In the genomic region with DNA sequence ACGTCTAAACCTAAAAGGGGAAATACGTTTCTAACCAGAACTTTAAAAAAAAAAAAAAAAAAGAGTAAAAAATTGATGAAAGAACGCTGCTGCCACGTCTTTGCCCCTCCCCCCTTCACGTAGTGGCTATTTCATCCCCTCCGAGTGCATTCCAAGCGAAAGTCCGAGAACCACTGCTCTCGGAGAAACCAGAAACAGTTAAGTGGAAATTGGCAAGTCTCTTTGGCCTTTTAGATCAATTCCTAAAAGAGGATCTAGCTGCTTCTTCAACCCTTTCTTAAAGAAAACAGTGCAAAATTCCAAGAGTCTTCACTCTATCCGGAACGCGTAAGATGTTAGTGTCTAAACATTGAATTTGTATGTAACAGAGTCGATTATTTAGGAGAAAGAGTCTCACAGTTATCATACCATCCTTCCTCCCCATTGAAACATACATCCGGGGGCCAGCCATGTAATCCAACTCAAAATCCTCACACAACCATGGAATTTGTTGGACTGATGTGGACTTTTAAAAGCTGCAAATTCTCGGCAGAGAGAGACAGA, we compare ENCODE assay signal across 8 cellular contexts. TPM values are rescaled to one million over a fixed set of nuclear protein-coding genes. Genes with fewer than 3 reads are reported as not detected.
DNase-seq lines count a peak whose midpoint lies in the region; ATAC-seq and TF ChIP-seq lines count a peak whose summit lies in the region.

No MANE protein-coding gene starts in this region.

- no peak for TF ChIP-seq CTCF in BJ (IDR thresholded peaks at IDR 0.05; ENCODE audit: insufficient read depth, low read depth, low read length)
- TF ChIP-seq CTCF in right atrium auricular region (IDR thresholded peaks at IDR 0.05): no peak

- H3K27ac ChIP-seq in SJSA1 (peak overlapping the region; percentile 51), right atrium auricular region (peak overlapping the region; percentile 96 to 98)

- H3K9me3 ChIP-seq in SJSA1 (replicated peaks) (no peaks in the 10 kb centered on the region), right atrium auricular region (no peaks in the 10 kb centered on the region)

- no peak for ATAC-seq in HG03095 (IDR thresholded peaks at IDR 0.05; ENCODE audit: unreplicated experiment)

- H3K36me3 ChIP-seq in BJ (ENCODE audit: control insufficient read depth, insufficient read depth, low read length) (no peaks in the 10 kb centered on the region), SJSA1 (no peaks in the 10 kb centered on the region), right atrium auricular region (no peaks in the 10 kb centered on the region)

- H3K27me3 ChIP-seq in BJ (ENCODE audit: control insufficient read depth, insufficient read depth, low read length): no peaks in the 10 kb centered on the region
- H3K27me3 ChIP-seq in SJSA1 (replicated peaks): no peaks in the 10 kb centered on the region
- no peaks in the 10 kb centered on the region for H3K27me3 ChIP-seq in right atrium auricular region

- CTCF ChIA-PET in BJ (lab: Yijun Ruan, JAX): interaction anchor here (1.0 to 1.8 kb wide), 6 partner anchors 11 to 73 kb away, joined by 3 to 7 read pairs (median 4); partner anchors contain the start of genes ECD and FAM149B1
- CTCF ChIA-PET in HEK293T (lab: Yijun Ruan, JAX): interaction anchor here (0.7 to 2.4 kb wide), 3 partner anchors 12 to 61 kb away, joined by 3 to 7 read pairs (median 3); partner anchors contain the start of gene NUDT13

- POLR2A ChIA-PET in BJ (lab: Charles Lee) (interaction anchor here (0.6 to 1.6 kb wide), 5 partner anchors 8 to 1199 kb away, joined by 4 to 14 read pairs (median 9); no protein-coding TSS in a partner anchor), HEK293T (lab: Yijun Ruan, JAX) (interaction anchor here (0.8 to 6.6 kb wide), 7 partner anchors 12 to 741 kb away, joined by 3 to 61 read pairs (median 7); partner anchors contain the start of genes DNAJB12, DNAJC9, ECD and FAM149B1)

- no peak for DNase-seq in BJ (ENCODE audit: low read depth)
- DNase-seq in HEK293T (ENCODE audit: extremely low spot score): peak; percentile 33
- peak; percentile 72 to 76 for DNase-seq in SJSA1 (ENCODE audit: low read depth in 1 of 2, low spot score in 2 of 2)
- peak in 32 of 56 donors; percentile 1 to 52 (median 18) for DNase-seq in amygdala (lab: John Stamatoyannopoulos, UW)
- no peak for DNase-seq in right atrium auricular region (ENCODE audit: low spot score)
- peak; percentile 59 for DNase-seq in putamen (ENCODE audit: low spot score)
- no peak for DNase-seq in NCI-H187 treated with DMSO at 0.1 percent for 48 hours (lab: John Stamatoyannopoulos, UW)

- H3K4me1 ChIP-seq in SJSA1 (replicated peaks): peaks cover 7% of the 10 kb centered on the region
- peaks cover 0 to 26% of the 10 kb centered on the region in 2 donors for H3K4me1 ChIP-seq in right atrium auricular region

- H3K4me3 ChIP-seq in BJ (ENCODE audit: low read depth, low read length) (peak overlapping the region; percentile 72), SJSA1 (peak overlapping the region; percentile 65), right atrium auricular region (peak overlapping the region; percentile 67 to 92)

TF ChIP-seq in HEK293T, 16 proteins besides CTCF, POLR2A, EP300 and RAD21:
- TF ChIP-seq PKNOX1 (IDR thresholded peaks at IDR 0.05) (no peak), ZNF384 (IDR thresholded peaks at IDR 0.05) (peak; percentile 90), FOXM1 (IDR thresholded peaks at IDR 0.05; ENCODE audit: borderline replicate concordance) (no peak)
TF ChIP-seq in HEK293T: peak in this region for 1.

RNA-seq across cellular contexts. Expression of gene P4HA1, which starts 1.1 kb away (rescaled TPM):
- polyA plus RNA-seq in BJ (2011; rRNA removed): 91.7 and 260 TPM in 2 replicates
- 47.9 and 58.2 TPM in 2 replicates for polyA minus RNA-seq in BJ (2011; rRNA and poly(A)+ RNA removed)
- 100 and 103 TPM in 2 replicates for total RNA-seq in SJSA1 (2014; rRNA removed; shearing (Covaris generic))
- 10 to 100 TPM; 29.5 to 45.4 TPM for total RNA-seq in right atrium auricular region

RNA-seq across cellular contexts. Expression of gene NUDT13, which starts 14.7 kb away (rescaled TPM):
- 1.7 and 2.2 TPM in 2 replicates for polyA plus RNA-seq in BJ (2011; rRNA removed)
- 0.51 and 0.71 TPM in 2 replicates for polyA minus RNA-seq in BJ (2011; rRNA and poly(A)+ RNA removed)
- total RNA-seq in SJSA1 (2014; rRNA removed; shearing (Covaris generic)): 0.31 and 0.50 TPM in 2 replicates
- 1 to 10 TPM in 1 of 2 donors, under 1 TPM in 1; 0.90 to 1.5 TPM for total RNA-seq in right atrium auricular region

Comparison
In these comparisons a context has a peak if more than half of its experiments do, and no peak if none do; other contexts are left out.
1. DNase-seq: peak in HEK293T (single experiment), SJSA1 (2 of 2), amygdala (32 of 56) and putamen (single experiment); none in BJ (single experiment), right atrium auricular region (single experiment) and NCI-H187 treated with DMSO at 0.1 percent for 48 hours (single experiment).
2. Peak in every context shown above with its lines, with median percentiles within 50 percentile points of each other: H3K4me3 ChIP-seq.